8 cellular contexts compared by ENCODE assay signal in the genomic region with DNA sequence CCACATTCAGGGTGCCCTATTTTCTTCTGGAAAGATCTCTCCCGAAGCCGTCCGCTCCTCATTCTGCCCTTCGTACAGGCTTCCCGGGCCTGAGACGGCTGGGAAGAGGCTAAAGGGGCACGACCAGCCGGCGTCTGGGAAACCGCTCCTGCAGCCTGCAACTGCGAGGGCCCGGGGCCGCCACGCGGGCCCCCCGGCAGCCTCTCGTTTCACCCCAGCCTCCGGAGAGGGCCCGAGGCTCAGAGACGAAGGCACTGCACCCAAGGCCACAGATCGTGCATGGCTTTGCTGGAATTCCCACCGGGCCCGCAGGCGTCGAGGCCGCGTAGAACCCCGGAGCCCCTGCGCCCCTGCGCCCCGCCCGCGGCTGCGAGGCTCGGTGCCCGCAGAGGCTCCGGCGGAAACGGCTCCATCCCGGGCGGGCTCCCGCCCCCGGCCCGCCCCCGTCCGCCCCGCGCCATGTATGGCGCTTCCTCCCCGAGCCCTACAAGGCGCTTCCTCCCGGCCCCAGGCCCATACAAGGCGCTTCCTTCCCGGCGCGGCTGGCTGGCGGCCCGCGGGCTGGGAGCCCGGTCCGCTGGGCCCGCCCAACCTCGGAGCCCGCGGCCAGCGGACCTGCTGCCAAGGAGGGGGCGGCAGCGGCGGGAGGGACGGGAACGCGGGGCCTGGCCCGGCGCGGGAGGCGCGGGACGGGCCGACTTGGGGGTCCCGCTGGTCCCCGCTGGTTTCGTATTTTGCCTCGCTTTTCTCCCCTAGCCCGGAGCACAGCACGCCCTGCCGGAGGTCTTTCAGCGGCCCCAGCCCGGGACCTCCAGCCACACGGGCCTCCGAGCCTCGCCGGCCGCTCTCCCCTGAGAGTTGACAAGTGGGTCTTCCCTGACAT. TPM values are rescaled to one million over a fixed set of nuclear protein-coding genes. Genes with fewer than 3 reads are reported as not detected.
A peak's percentile ranks its signal among the peaks of the same experiment; 100 is the strongest.
DNase-seq lines count a peak whose midpoint lies in the region; ATAC-seq, FAIRE-seq and TF ChIP-seq lines count a peak whose summit lies in the region.

No MANE protein-coding gene starts in this region.

- peak overlapping the region; percentile 92 for H3K4me2 ChIP-seq in HepG2 (ENCODE audit: low read depth, low read length)

- CTCF ChIA-PET in HepG2 (lab: Yijun Ruan, JAX; ENCODE audit: low intra/inter-chr PET ratio, low total read pairs) = interaction anchor here (1.4 kb wide), 1 partner anchor 28 kb away, joined by 4 read pairs; no protein-coding TSS in a partner anchor

- DNase-seq in NCI-H226 (peak; percentile 90), dedifferentiated amniotic fluid mesenchymal stem cell (ENCODE audit: extremely low spot score) (peak; percentile 86), HepG2 (ENCODE audit: low spot score) (peak; percentile 72)
- peak; percentile 96 for DNase-seq in activated CD4-positive, alpha-beta T cell treated with anti-CD3 and anti-CD28 coated beads, Interleukin-2, amount 10 ng/mL, durations not matched to agents 24 days and 14 days
- peak; percentile 84 to 85 for DNase-seq in stimulated activated CD4-positive, alpha-beta T cell treated with anti-CD3 and anti-CD28 coated beads, Interleukin-2, amount 100 ng/mL, for 24 hours

- POLR2A ChIA-PET in HepG2 (lab: Yijun Ruan, JAX) = interaction anchor here (1.1 to 3.5 kb wide), 8 partner anchors 10 to 140 kb away, joined by 3 to 58 read pairs (median 6); partner anchors contain the start of genes EGR1, ETF1 and KDM3B

- in situ Hi-C loops in HepG2 (cut with HindIII; ENCODE audit: extremely low pct_ligation_motif_present, low pct_unique_long_range_greater_than_20kb) = no loop called here

- H3K9me3 ChIP-seq in HepG2 (ENCODE audit: low read length) = no peaks in the 10 kb centered on the region

- peak overlapping the region; percentile 83 for H3K9ac ChIP-seq in HepG2 (ENCODE audit: insufficient read depth, low read depth, low read length)

- H3K4me1 Mint-ChIP-seq in activated CD4-positive, alpha-beta T cell treated with anti-CD3 and anti-CD28 coated beads, Interleukin-2, amount 10 ng/mL, durations not matched to agents 24 days and 14 days = peaks cover 18% of the 10 kb centered on the region

- H3K36me3 ChIP-seq in ACC112 (ENCODE audit: insufficient read depth, low read length) (no peaks in the 10 kb centered on the region), HepG2 (replicated peaks in 1 of 2; ENCODE audit: control insufficient read depth in 1 of 2, insufficient read depth in 2 of 2, low read length in 2 of 2) (no peaks in the 10 kb centered on the region)

- no peak for FAIRE-seq in HepG2 (lab: Jason Lieb, UNC)

- no TSS peak for BruUV-seq in HepG2 (replicated peaks; lab: Mats Ljungman, UMichigan)

- H3K27me3 Mint-ChIP-seq in activated CD4-positive, alpha-beta T cell treated with anti-CD3 and anti-CD28 coated beads, Interleukin-2, amount 10 ng/mL, durations not matched to agents 24 days and 14 days = peaks cover 30% of the 10 kb centered on the region

- H3K79me2 ChIP-seq in ACC112 (ENCODE audit: control insufficient read depth, insufficient read depth, low read length, unreplicated experiment) = no peaks in the 10 kb centered on the region
- no peaks in the 10 kb centered on the region for H3K79me2 ChIP-seq in HepG2 (ENCODE audit: insufficient read depth, low read length)

- H3K27ac Mint-ChIP-seq in activated CD4-positive, alpha-beta T cell treated with anti-CD3 and anti-CD28 coated beads, Interleukin-2, amount 10 ng/mL, durations not matched to agents 24 days and 14 days = no peak overlapping the region

- H3K27ac ChIP-seq in ACC112 (ENCODE audit: low read depth, low read length) = no peak overlapping the region
- peak overlapping the region; percentile 87 for H3K27ac ChIP-seq in HepG2 (ENCODE audit: extremely low read length, insufficient read depth, low read length)

- intact Hi-C loops in activated CD4-positive, alpha-beta T cell treated with anti-CD3 and anti-CD28 coated beads, Interleukin-2, amount 10 ng/mL, durations not matched to agents 24 days and 14 days (cut with micrococcal nuclease) = loop anchor here (1.0 to 2.0 kb wide), 2 partner anchors 27 to 51 kb away; partner anchors contain the start of genes EGR1 and ETF1
- intact Hi-C loops in HepG2 (cut with micrococcal nuclease; ENCODE audit: unreplicated experiment) = no loop called here

- peak; percentile 2; the same call in 1 of the 2 replicates for TF ChIP-seq CTCF in HepG2 (CRISPR knock-in tag; IDR thresholded peaks at IDR 0.05)

- H3K27me3 ChIP-seq in ACC112 (ENCODE audit: insufficient read depth, low read length) (peaks cover 6% of the 10 kb centered on the region; the same call in 1 of the 2 replicates), HepG2 (ENCODE audit: control insufficient read depth in 1 of 2, insufficient read depth in 2 of 2, low read length in 2 of 2) (peaks cover 4 to 35% of the 10 kb centered on the region in 2 experiments; a peak in 4 of 5 replicates)

- TF ChIP-seq POLR2A in HepG2 (IDR thresholded peaks at IDR 0.05; ENCODE audit: insufficient read depth in 1 of 2, low read depth in 2 of 2, low read length in 2 of 2) = peak in 1 of 2 experiments; percentile 72; a peak in 3 of 4 replicates

- H3K4me3 Mint-ChIP-seq in activated CD4-positive, alpha-beta T cell treated with anti-CD3 and anti-CD28 coated beads, Interleukin-2, amount 10 ng/mL, durations not matched to agents 24 days and 14 days = peak overlapping the region; percentile 90

- no peaks in the 10 kb centered on the region for H3K36me3 Mint-ChIP-seq in activated CD4-positive, alpha-beta T cell treated with anti-CD3 and anti-CD28 coated beads, Interleukin-2, amount 10 ng/mL, durations not matched to agents 24 days and 14 days (ENCODE audit: low read depth)

- H2AFZ ChIP-seq in ACC112 (ENCODE audit: low read length, unreplicated experiment) (peak overlapping the region; percentile 87), HepG2 (ENCODE audit: low read length) (no peak overlapping the region)

- H3K4me1 ChIP-seq in ACC112 (ENCODE audit: control insufficient read depth, insufficient read depth, low read length, unreplicated experiment) (peaks cover 14% of the 10 kb centered on the region), HepG2 (ENCODE audit: insufficient read depth, low read length) (peaks cover 53% of the 10 kb centered on the region)

- no CpG with 5 or more reads among the region's 93 CpGs for WGBS in HepG2 (ENCODE audit: low lambda C conversion rate)

- no peaks in the 10 kb centered on the region for H3K9me3 Mint-ChIP-seq in activated CD4-positive, alpha-beta T cell treated with anti-CD3 and anti-CD28 coated beads, Interleukin-2, amount 10 ng/mL, durations not matched to agents 24 days and 14 days

- H4K20me1 ChIP-seq in HepG2 (ENCODE audit: insufficient read depth, low read length) = no peaks in the 10 kb centered on the region

- TF ChIP-seq RAD21 in HepG2 (CRISPR knock-in tag; IDR thresholded peaks at IDR 0.05) = 0 out of 2 replicates have a peak, but pooled peaks have one; percentile 4

- ATAC-seq in GM18867 (IDR thresholded peaks at IDR 0.05; ENCODE audit: unreplicated experiment) = peak; percentile 99
- peak; percentile 97 for ATAC-seq in HG03103 (IDR thresholded peaks at IDR 0.05; ENCODE audit: low read depth, unreplicated experiment)
- ATAC-seq in HepG2 = peak; percentile 84

- H3K4me3 ChIP-seq in ACC112 (ENCODE audit: low read depth, low read length) = peak overlapping the region; percentile 90
- H3K4me3 ChIP-seq in HepG2 (replicated peaks in 1 of 3; ENCODE audit: insufficient read depth in 1 of 3, low read depth in 2 of 3, low read length in 3 of 3) = peak overlapping the region; percentile 75 to 82 (median 79)

- TF ChIP-seq EP300 in HepG2 (IDR thresholded peaks at IDR 0.05; ENCODE audit: low read depth in 2 of 2, low read length in 2 of 2) (no peak), HepG2 (CRISPR knock-in tag; IDR thresholded peaks at IDR 0.05; ENCODE audit: borderline replicate concordance) (no peak)

RNA-seq across cellular contexts. Expression of gene EGR1, which starts 26.6 kb away (rescaled TPM):
- 53.4 and 54.6 TPM in 2 replicates for total RNA-seq in activated CD4-positive, alpha-beta T cell treated with anti-CD3 and anti-CD28 coated beads, Interleukin-2, amount 10 ng/mL, durations not matched to agents 24 days and 14 days
- total RNA-seq in HepG2 (2016; rRNA removed; fragmentation: Illumina TruSeq; extraction: Trizol) = 4.5 and 5.6 TPM in 2 replicates
- total RNA-seq in HepG2 (2016; cell fraction: cytosol; rRNA removed; fragmentation: Illumina TruSeq; extraction: Trizol; ENCODE audit: low read depth) = 1.2 and 1.5 TPM in 2 replicates
- 3.9 and 5.3 TPM in 2 replicates for total RNA-seq in HepG2 (2016; cell fraction: insoluble cytoplasmic fraction; rRNA removed; fragmentation: Illumina TruSeq; extraction: Trizol)
- total RNA-seq in HepG2 (2016; cell fraction: membrane; rRNA removed; fragmentation: Illumina TruSeq; extraction: Trizol) = 6.1 and 7.2 TPM in 2 replicates
- total RNA-seq in HepG2 (2016; cell fraction: nucleus; rRNA removed; fragmentation: Illumina TruSeq; extraction: Trizol) = 12.2 and 14.1 TPM in 2 replicates
- 4.1 and 6.0 TPM in 2 replicates for polyA plus RNA-seq in HepG2 (2011; rRNA removed)
- 3.2 TPM in 2 replicates for polyA plus RNA-seq in HepG2 (2011; cell fraction: cytosol; rRNA removed)
- polyA plus RNA-seq in HepG2 (2011; cell fraction: nucleus; rRNA removed) = 15.1 and 28.0 TPM in 2 replicates
- 8.0 and 12.9 TPM in 2 replicates for polyA plus RNA-seq in HepG2 (2012)
- 7.1 and 8.0 TPM in 2 replicates for polyA plus RNA-seq in HepG2 (2016; cell fraction: cytosol; fragmentation: Illumina TruSeq; extraction: Trizol; ENCODE audit: low read depth)
- 24.2 and 37.9 TPM in 2 replicates for polyA plus RNA-seq in HepG2 (2016; cell fraction: insoluble cytoplasmic fraction; fragmentation: Illumina TruSeq; extraction: Trizol; ENCODE audit: low read depth)
- polyA plus RNA-seq in HepG2 (2016; cell fraction: membrane; fragmentation: Illumina TruSeq; extraction: Trizol; ENCODE audit: low read depth) = 26.2 and 30.0 TPM in 2 replicates
- polyA plus RNA-seq in HepG2 (2016; cell fraction: nucleus; fragmentation: Illumina TruSeq; extraction: Trizol; ENCODE audit: insufficient read depth, low read depth) = 86.2 and 90.3 TPM in 2 replicates
- 0.91 and 8.0 TPM in 2 replicates for polyA minus RNA-seq in HepG2 (2011; rRNA and poly(A)+ RNA removed; ENCODE audit: low replicate concordance)
- polyA minus RNA-seq in HepG2 (2011; cell fraction: cytosol; rRNA and poly(A)+ RNA removed) = 7.8 and 10.3 TPM in 2 replicates
- 5.7 and 14.2 TPM in 2 replicates for polyA minus RNA-seq in HepG2 (2011; cell fraction: nucleus; rRNA and poly(A)+ RNA removed)

RNA-seq across cellular contexts. Expression of gene ETF1, which starts 51.1 kb away (rescaled TPM):
- 200 and 205 TPM in 2 replicates for total RNA-seq in activated CD4-positive, alpha-beta T cell treated with anti-CD3 and anti-CD28 coated beads, Interleukin-2, amount 10 ng/mL, durations not matched to agents 24 days and 14 days
- 184 and 270 TPM in 2 replicates for total RNA-seq in HepG2 (2016; rRNA removed; fragmentation: Illumina TruSeq; extraction: Trizol)
- 51.8 and 53.7 TPM in 2 replicates for total RNA-seq in HepG2 (2016; cell fraction: cytosol; rRNA removed; fragmentation: Illumina TruSeq; extraction: Trizol; ENCODE audit: low read depth)
- 190 and 264 TPM in 2 replicates for total RNA-seq in HepG2 (2016; cell fraction: insoluble cytoplasmic fraction; rRNA removed; fragmentation: Illumina TruSeq; extraction: Trizol)
- total RNA-seq in HepG2 (2016; cell fraction: membrane; rRNA removed; fragmentation: Illumina TruSeq; extraction: Trizol) = 150 and 153 TPM in 2 replicates
- total RNA-seq in HepG2 (2016; cell fraction: nucleus; rRNA removed; fragmentation: Illumina TruSeq; extraction: Trizol) = 90.0 and 98.4 TPM in 2 replicates
- polyA plus RNA-seq in HepG2 (2011; rRNA removed) = 45.3 and 52.1 TPM in 2 replicates
- polyA plus RNA-seq in HepG2 (2011; cell fraction: cytosol; rRNA removed) = 30.2 and 38.0 TPM in 2 replicates
- 22.1 and 27.0 TPM in 2 replicates for polyA plus RNA-seq in HepG2 (2011; cell fraction: nucleus; rRNA removed)
- polyA plus RNA-seq in HepG2 (2012) = 73.5 and 77.9 TPM in 2 replicates
- polyA plus RNA-seq in HepG2 (2016; cell fraction: cytosol; fragmentation: Illumina TruSeq; extraction: Trizol; ENCODE audit: low read depth) = 58.4 and 64.0 TPM in 2 replicates
- 240 and 256 TPM in 2 replicates for polyA plus RNA-seq in HepG2 (2016; cell fraction: insoluble cytoplasmic fraction; fragmentation: Illumina TruSeq; extraction: Trizol; ENCODE audit: low read depth)
- polyA plus RNA-seq in HepG2 (2016; cell fraction: membrane; fragmentation: Illumina TruSeq; extraction: Trizol; ENCODE audit: low read depth) = 110 and 111 TPM in 2 replicates
- 129 and 137 TPM in 2 replicates for polyA plus RNA-seq in HepG2 (2016; cell fraction: nucleus; fragmentation: Illumina TruSeq; extraction: Trizol; ENCODE audit: insufficient read depth, low read depth)
- polyA minus RNA-seq in HepG2 (2011; rRNA and poly(A)+ RNA removed; ENCODE audit: low replicate concordance) = 28.2 and 68.1 TPM in 2 replicates
- 50.5 and 61.1 TPM in 2 replicates for polyA minus RNA-seq in HepG2 (2011; cell fraction: cytosol; rRNA and poly(A)+ RNA removed)
- 51.4 and 66.6 TPM in 2 replicates for polyA minus RNA-seq in HepG2 (2011; cell fraction: nucleus; rRNA and poly(A)+ RNA removed)

RNA-seq across cellular contexts. Expression of gene REEP2, which starts 53.1 kb away (rescaled TPM):
- total RNA-seq in activated CD4-positive, alpha-beta T cell treated with anti-CD3 and anti-CD28 coated beads, Interleukin-2, amount 10 ng/mL, durations not matched to agents 24 days and 14 days = 3.5 and 4.6 TPM in 2 replicates
- total RNA-seq in HepG2 (2016; rRNA removed; fragmentation: Illumina TruSeq; extraction: Trizol) = 3.8 and 5.3 TPM in 2 replicates
- total RNA-seq in HepG2 (2016; cell fraction: cytosol; rRNA removed; fragmentation: Illumina TruSeq; extraction: Trizol; ENCODE audit: low read depth) = 9.0 and 9.4 TPM in 2 replicates
- total RNA-seq in HepG2 (2016; cell fraction: insoluble cytoplasmic fraction; rRNA removed; fragmentation: Illumina TruSeq; extraction: Trizol) = 3.9 and 5.8 TPM in 2 replicates
- 14.7 TPM in 2 replicates for total RNA-seq in HepG2 (2016; cell fraction: membrane; rRNA removed; fragmentation: Illumina TruSeq; extraction: Trizol)
- total RNA-seq in HepG2 (2016; cell fraction: nucleus; rRNA removed; fragmentation: Illumina TruSeq; extraction: Trizol) = 3.5 and 4.5 TPM in 2 replicates
- polyA plus RNA-seq in HepG2 (2011; rRNA removed) = 7.8 and 9.2 TPM in 2 replicates
- 6.4 and 8.0 TPM in 2 replicates for polyA plus RNA-seq in HepG2 (2011; cell fraction: cytosol; rRNA removed)
- 11.6 and 14.0 TPM in 2 replicates for polyA plus RNA-seq in HepG2 (2011; cell fraction: nucleus; rRNA removed)
- polyA plus RNA-seq in HepG2 (2012) = 6.1 and 6.7 TPM in 2 replicates
- 19.5 and 20.0 TPM in 2 replicates for polyA plus RNA-seq in HepG2 (2016; cell fraction: cytosol; fragmentation: Illumina TruSeq; extraction: Trizol; ENCODE audit: low read depth)
- polyA plus RNA-seq in HepG2 (2016; cell fraction: insoluble cytoplasmic fraction; fragmentation: Illumina TruSeq; extraction: Trizol; ENCODE audit: low read depth) = 6.3 and 6.4 TPM in 2 replicates
- 24.8 and 25.5 TPM in 2 replicates for polyA plus RNA-seq in HepG2 (2016; cell fraction: membrane; fragmentation: Illumina TruSeq; extraction: Trizol; ENCODE audit: low read depth)
- 14.2 and 15.5 TPM in 2 replicates for polyA plus RNA-seq in HepG2 (2016; cell fraction: nucleus; fragmentation: Illumina TruSeq; extraction: Trizol; ENCODE audit: insufficient read depth, low read depth)
- 11.3 TPM in 1 of 2 replicates, not detected in the other for polyA minus RNA-seq in HepG2 (2011; rRNA and poly(A)+ RNA removed; ENCODE audit: low replicate concordance)
- polyA minus RNA-seq in HepG2 (2011; cell fraction: cytosol; rRNA and poly(A)+ RNA removed) = 4.0 and 5.3 TPM in 2 replicates
- 3.1 and 6.0 TPM in 2 replicates for polyA minus RNA-seq in HepG2 (2011; cell fraction: nucleus; rRNA and poly(A)+ RNA removed)
